ENCODE assay signal across 8 cellular contexts in the genomic region with DNA sequence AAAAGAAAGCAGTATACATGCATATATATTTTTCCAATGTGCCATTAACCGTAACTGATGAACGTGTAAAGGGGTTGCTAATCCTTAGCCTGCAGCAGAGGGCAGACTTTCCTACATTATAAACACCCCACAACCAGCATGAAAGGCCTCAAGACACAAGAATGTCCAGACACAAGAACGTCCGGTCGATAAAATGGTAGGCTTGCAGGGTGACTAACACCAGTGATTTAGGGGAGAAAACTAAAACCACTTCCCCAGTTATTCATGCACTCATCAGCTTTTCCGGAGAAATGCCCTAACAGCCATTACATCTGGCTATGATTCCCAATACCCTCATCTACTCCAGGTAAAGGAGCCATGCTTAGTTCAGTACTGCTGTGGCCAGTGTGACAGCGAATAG. TPM values are rescaled to one million over a fixed set of nuclear protein-coding genes. Genes with fewer than 3 reads are reported as not detected.
DNase-seq lines count a peak whose midpoint lies in the region; ATAC-seq and TF ChIP-seq lines count a peak whose summit lies in the region.

No MANE protein-coding gene starts in this region.

- peak; percentile 76 for DNase-seq in Ammon's horn (ENCODE audit: low spot score)
- peak; percentile 31 for DNase-seq in LNCaP clone FGC (ENCODE audit: low read depth)
- no peak for DNase-seq in WTC11 (ENCODE audit: low spot score)
- DNase-seq in inferior parietal cortex (ENCODE audit: extremely low spot score), result peak; percentile 63
- DNase-seq in type B pancreatic cell (ENCODE audit: extremely low spot score, unreplicated experiment), result no peak
- no peak for DNase-seq in activated CD8-positive, alpha-beta memory T cell treated with anti-CD3 and anti-CD28 coated beads, Interleukin-2, amount 50 U/mL, for 48 hours
- DNase-seq in activated naive CD8-positive, alpha-beta T cell treated with anti-CD3 and anti-CD28 coated beads, Interleukin-2, amount 50 U/mL, for 24 hours, result no peak

- TF ChIP-seq CTCF in LNCaP clone FGC (IDR thresholded peaks at IDR 0.05; ENCODE audit: control insufficient read depth, extremely low read depth, insufficient read depth), result peak; percentile 75
- 0 out of 2 replicates have a peak, but pooled peaks have one; percentile 15 for TF ChIP-seq CTCF in WTC11 (IDR thresholded peaks at IDR 0.05)
- peak; percentile 78 for TF ChIP-seq CTCF in type B pancreatic cell (conservative IDR thresholded peaks at IDR 0.05)

- peak; percentile 55; the same call in 1 of the 2 replicates for ATAC-seq in WTC11
- no peak for ATAC-seq in activated naive CD8-positive, alpha-beta T cell treated with anti-CD3 and anti-CD28 coated beads, Interleukin-2, amount 50 U/mL, for 24 hours
- no peak for ATAC-seq in GM21619 (IDR thresholded peaks at IDR 0.05; ENCODE audit: unreplicated experiment)

- H3K4me1 Mint-ChIP-seq in WTC11 (peaks cover 21% of the 10 kb centered on the region), type B pancreatic cell (ENCODE audit: unreplicated experiment) (peaks cover 14% of the 10 kb centered on the region)
- H3K4me1 Mint-ChIP-seq in activated naive CD8-positive, alpha-beta T cell treated with anti-CD3 and anti-CD28 coated beads, Interleukin-2, amount 50 U/mL, for 24 hours, result no peaks in the 10 kb centered on the region

- H3K4me3 Mint-ChIP-seq in WTC11 (no peak overlapping the region), type B pancreatic cell (no peak overlapping the region)
- no peak overlapping the region for H3K4me3 Mint-ChIP-seq in activated naive CD8-positive, alpha-beta T cell treated with anti-CD3 and anti-CD28 coated beads, Interleukin-2, amount 50 U/mL, for 24 hours

- H3K4me3 ChIP-seq in LNCaP clone FGC (ENCODE audit: low read depth, low read length), result no peak overlapping the region

- H3K27me3 Mint-ChIP-seq in WTC11 (ENCODE audit: low read depth) (no peaks in the 10 kb centered on the region), type B pancreatic cell (peaks cover 3% of the 10 kb centered on the region)
- H3K27me3 Mint-ChIP-seq in activated naive CD8-positive, alpha-beta T cell treated with anti-CD3 and anti-CD28 coated beads, Interleukin-2, amount 50 U/mL, for 24 hours, result no peaks in the 10 kb centered on the region

- H3K36me3 Mint-ChIP-seq in WTC11, result no peaks in the 10 kb centered on the region
- H3K36me3 Mint-ChIP-seq in type B pancreatic cell, result no peaks in the 10 kb centered on the region
- no peaks in the 10 kb centered on the region for H3K36me3 Mint-ChIP-seq in activated naive CD8-positive, alpha-beta T cell treated with anti-CD3 and anti-CD28 coated beads, Interleukin-2, amount 50 U/mL, for 24 hours (ENCODE audit: low read depth)

- H3K9me3 Mint-ChIP-seq in WTC11 (no peaks in the 10 kb centered on the region), type B pancreatic cell (peaks cover 4% of the 10 kb centered on the region)
- H3K9me3 Mint-ChIP-seq in activated naive CD8-positive, alpha-beta T cell treated with anti-CD3 and anti-CD28 coated beads, Interleukin-2, amount 50 U/mL, for 24 hours, result no peaks in the 10 kb centered on the region

- POLR2A ChIA-PET in WTC11 (lab: Charles Lee), result no interaction called here

- CTCF ChIA-PET in WTC11 (lab: Charles Lee), result no interaction called here

- H3K27ac Mint-ChIP-seq in WTC11 (no peak overlapping the region), type B pancreatic cell (no peak overlapping the region)
- H3K27ac Mint-ChIP-seq in activated naive CD8-positive, alpha-beta T cell treated with anti-CD3 and anti-CD28 coated beads, Interleukin-2, amount 50 U/mL, for 24 hours, result no peak overlapping the region

TF ChIP-seq in WTC11, 78 proteins besides CTCF, POLR2A, EP300 and RAD21:
- TF ChIP-seq, protein P1, sequence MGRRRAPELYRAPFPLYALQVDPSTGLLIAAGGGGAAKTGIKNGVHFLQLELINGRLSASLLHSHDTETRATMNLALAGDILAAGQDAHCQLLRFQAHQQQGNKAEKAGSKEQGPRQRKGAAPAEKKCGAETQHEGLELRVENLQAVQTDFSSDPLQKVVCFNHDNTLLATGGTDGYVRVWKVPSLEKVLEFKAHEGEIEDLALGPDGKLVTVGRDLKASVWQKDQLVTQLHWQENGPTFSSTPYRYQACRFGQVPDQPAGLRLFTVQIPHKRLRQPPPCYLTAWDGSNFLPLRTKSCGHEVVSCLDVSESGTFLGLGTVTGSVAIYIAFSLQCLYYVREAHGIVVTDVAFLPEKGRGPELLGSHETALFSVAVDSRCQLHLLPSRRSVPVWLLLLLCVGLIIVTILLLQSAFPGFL (CRISPR knock-in tag; IDR thresholded peaks at IDR 0.05; ENCODE audit: borderline replicate concordance), result no peak
- TF ChIP-seq ZNF121 (CRISPR knock-in tag; IDR thresholded peaks at IDR 0.05) (no peak), ZNF219 (CRISPR knock-in tag; IDR thresholded peaks at IDR 0.05; ENCODE audit: borderline replicate concordance) (no peak), NFE2L1 (CRISPR knock-in tag; IDR thresholded peaks at IDR 0.05) (no peak), ZNF671 (CRISPR knock-in tag; IDR thresholded peaks at IDR 0.05) (no peak), RORB (CRISPR knock-in tag; IDR thresholded peaks at IDR 0.05) (no peak), HMGA2 (CRISPR knock-in tag; IDR thresholded peaks at IDR 0.05) (no peak), TP53 (CRISPR knock-in tag; IDR thresholded peaks at IDR 0.05) (no peak), NFYB (CRISPR knock-in tag; conservative IDR thresholded peaks at IDR 0.05; ENCODE audit: low read depth) (no peak), CREB1 (CRISPR knock-in tag; IDR thresholded peaks at IDR 0.05) (no peak), MXD4 (CRISPR knock-in tag; IDR thresholded peaks at IDR 0.05; ENCODE audit: borderline replicate concordance) (no peak), ZNF263 (CRISPR knock-in tag; IDR thresholded peaks at IDR 0.05; ENCODE audit: low read depth) (no peak), PRRX2 (CRISPR knock-in tag; IDR thresholded peaks at IDR 0.05) (no peak), JAZF1 (CRISPR knock-in tag; IDR thresholded peaks at IDR 0.05) (no peak)
- TF ChIP-seq, protein P2, sequence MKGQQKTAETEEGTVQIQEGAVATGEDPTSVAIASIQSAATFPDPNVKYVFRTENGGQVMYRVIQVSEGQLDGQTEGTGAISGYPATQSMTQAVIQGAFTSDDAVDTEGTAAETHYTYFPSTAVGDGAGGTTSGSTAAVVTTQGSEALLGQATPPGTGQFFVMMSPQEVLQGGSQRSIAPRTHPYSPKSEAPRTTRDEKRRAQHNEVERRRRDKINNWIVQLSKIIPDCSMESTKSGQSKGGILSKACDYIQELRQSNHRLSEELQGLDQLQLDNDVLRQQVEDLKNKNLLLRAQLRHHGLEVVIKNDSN (CRISPR knock-in tag; IDR thresholded peaks at IDR 0.05), result no peak
- TF ChIP-seq, protein P3, sequence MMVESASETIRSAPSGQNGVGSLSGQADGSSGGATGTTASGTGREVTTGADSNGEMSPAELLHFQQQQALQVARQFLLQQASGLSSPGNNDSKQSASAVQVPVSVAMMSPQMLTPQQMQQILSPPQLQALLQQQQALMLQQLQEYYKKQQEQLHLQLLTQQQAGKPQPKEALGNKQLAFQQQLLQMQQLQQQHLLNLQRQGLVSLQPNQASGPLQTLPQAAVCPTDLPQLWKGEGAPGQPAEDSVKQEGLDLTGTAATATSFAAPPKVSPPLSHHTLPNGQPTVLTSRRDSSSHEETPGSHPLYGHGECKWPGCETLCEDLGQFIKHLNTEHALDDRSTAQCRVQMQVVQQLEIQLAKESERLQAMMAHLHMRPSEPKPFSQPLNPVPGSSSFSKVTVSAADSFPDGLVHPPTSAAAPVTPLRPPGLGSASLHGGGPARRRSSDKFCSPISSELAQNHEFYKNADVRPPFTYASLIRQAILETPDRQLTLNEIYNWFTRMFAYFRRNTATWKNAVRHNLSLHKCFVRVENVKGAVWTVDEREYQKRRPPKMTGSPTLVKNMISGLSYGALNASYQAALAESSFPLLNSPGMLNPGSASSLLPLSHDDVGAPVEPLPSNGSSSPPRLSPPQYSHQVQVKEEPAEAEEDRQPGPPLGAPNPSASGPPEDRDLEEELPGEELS (CRISPR knock-in tag; IDR thresholded peaks at IDR 0.05), result no peak
- TF ChIP-seq, protein P4, sequence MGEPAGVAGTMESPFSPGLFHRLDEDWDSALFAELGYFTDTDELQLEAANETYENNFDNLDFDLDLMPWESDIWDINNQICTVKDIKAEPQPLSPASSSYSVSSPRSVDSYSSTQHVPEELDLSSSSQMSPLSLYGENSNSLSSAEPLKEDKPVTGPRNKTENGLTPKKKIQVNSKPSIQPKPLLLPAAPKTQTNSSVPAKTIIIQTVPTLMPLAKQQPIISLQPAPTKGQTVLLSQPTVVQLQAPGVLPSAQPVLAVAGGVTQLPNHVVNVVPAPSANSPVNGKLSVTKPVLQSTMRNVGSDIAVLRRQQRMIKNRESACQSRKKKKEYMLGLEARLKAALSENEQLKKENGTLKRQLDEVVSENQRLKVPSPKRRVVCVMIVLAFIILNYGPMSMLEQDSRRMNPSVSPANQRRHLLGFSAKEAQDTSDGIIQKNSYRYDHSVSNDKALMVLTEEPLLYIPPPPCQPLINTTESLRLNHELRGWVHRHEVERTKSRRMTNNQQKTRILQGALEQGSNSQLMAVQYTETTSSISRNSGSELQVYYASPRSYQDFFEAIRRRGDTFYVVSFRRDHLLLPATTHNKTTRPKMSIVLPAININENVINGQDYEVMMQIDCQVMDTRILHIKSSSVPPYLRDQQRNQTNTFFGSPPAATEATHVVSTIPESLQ (CRISPR knock-in tag; IDR thresholded peaks at IDR 0.05), result no peak
- TF ChIP-seq, protein P5, sequence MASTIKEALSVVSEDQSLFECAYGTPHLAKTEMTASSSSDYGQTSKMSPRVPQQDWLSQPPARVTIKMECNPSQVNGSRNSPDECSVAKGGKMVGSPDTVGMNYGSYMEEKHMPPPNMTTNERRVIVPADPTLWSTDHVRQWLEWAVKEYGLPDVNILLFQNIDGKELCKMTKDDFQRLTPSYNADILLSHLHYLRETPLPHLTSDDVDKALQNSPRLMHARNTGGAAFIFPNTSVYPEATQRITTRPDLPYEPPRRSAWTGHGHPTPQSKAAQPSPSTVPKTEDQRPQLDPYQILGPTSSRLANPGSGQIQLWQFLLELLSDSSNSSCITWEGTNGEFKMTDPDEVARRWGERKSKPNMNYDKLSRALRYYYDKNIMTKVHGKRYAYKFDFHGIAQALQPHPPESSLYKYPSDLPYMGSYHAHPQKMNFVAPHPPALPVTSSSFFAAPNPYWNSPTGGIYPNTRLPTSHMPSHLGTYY (CRISPR knock-in tag; IDR thresholded peaks at IDR 0.05), result no peak

RNA-seq across cellular contexts. Expression of a gene that starts 57.4 kb away (rescaled TPM):
- total RNA-seq in WTC11 (2021) (not detected in 3 replicates), type B pancreatic cell (ENCODE audit: low replicate concordance) (0.29 and 0.77 TPM in 2 replicates)

Comparison
In these comparisons a context has a peak if more than half of its experiments do, and no peak if none do; other contexts are left out.
1. DNase-seq: peak in Ammon's horn (single experiment), LNCaP clone FGC (single experiment) and inferior parietal cortex (single experiment); none in WTC11 (single experiment), type B pancreatic cell (single experiment), activated CD8-positive, alpha-beta memory T cell treated with anti-CD3 and anti-CD28 coated beads, Interleukin-2, amount 50 U/mL, for 48 hours (single experiment) and activated naive CD8-positive, alpha-beta T cell treated with anti-CD3 and anti-CD28 coated beads, Interleukin-2, amount 50 U/mL, for 24 hours (single experiment).
2. CTCF ChIP-seq: peak in every context shown above with its lines; median percentile 78 in type B pancreatic cell; 75 in LNCaP clone FGC; 15 in WTC11.